In genomic region chr15:42078903-42079302, GRCh38 we compare ENCODE assay signal across 11 cellular contexts. TPM values are rescaled to one million over a fixed set of nuclear protein-coding genes. Genes with fewer than 3 reads are reported as not detected.
"Had no signal": no experiment of that assay in that cellular context is flagged by ENCODE, and none has a peak within 500 bp of the region (broad histone marks: within the 10 kb centered on the region; RNA-seq: fewer than 3 reads in every experiment).

No MANE protein-coding gene starts in this region.

- H3K4me1 ChIP-seq: HAP-1 had no signal

- H3K9me3 ChIP-seq: HAP-1 had no signal

- DNase-seq: IMR-90, Karpas-422, KBM-7 had no signal

- H3K9ac ChIP-seq: KMS-11 had no signal

- H3K27ac ChIP-seq: HL-60, KMS-11 had no signal

- H3K4me2 ChIP-seq: KMS-11 had no signal

- H3K36me3 ChIP-seq: HAP-1 had no signal

- ATAC-seq: HCT116 had no signal

- H3K4me3 ChIP-seq: HAP-1 had no signal

RNA-seq across cellular contexts. Expression of gene PLA2G4D, which starts 15.5 kb away (rescaled TPM):
- total RNA-seq: H4, HT1080, IMR-90, LHCN-M2 had no signal
- polyA plus RNA-seq: IMR-90 had no signal

RNA-seq across cellular contexts. Expression of gene PLA2G4E, which starts 58.1 kb away (rescaled TPM):
- total RNA-seq: H4, H7, HT1080, IMR-90, LHCN-M2 had no signal
- polyA plus RNA-seq: IMR-90 had no signal
